ENCODE assay signal across 14 cellular contexts in genomic region chr10:47025253-47025539, GRCh38.
DNase-seq lines count a peak whose midpoint lies in the region; ATAC-seq and TF ChIP-seq lines count a peak whose summit lies in the region.
"Had no signal": no experiment of that assay in that cellular context is flagged by ENCODE, and none has a peak within 500 bp of the region (broad histone marks: within the 10 kb centered on the region; RNA-seq: fewer than 3 reads in every experiment).

No MANE protein-coding gene starts in this region.

- intact Hi-C loops in Right ventricle myocardium superior (cut with DNase I) = loop anchor here (5.0 kb wide), 1 partner anchor 287 kb away; no protein-coding TSS in a partner anchor
- intact Hi-C loops in cardiac septum (cut with DNase I) = loop anchor here (10.0 kb wide), 1 partner anchor 290 kb away; no protein-coding TSS in a partner anchor

- H3K4me3 ChIP-seq in WERI-Rb-1 (ENCODE audit: low read depth, low read length) = no peak overlapping the region
- H3K4me3 ChIP-seq: body of pancreas, gastroesophageal sphincter, sigmoid colon, SJSA1 had no signal

- no peaks in the 10 kb centered on the region for H3K36me3 ChIP-seq in WERI-Rb-1
- H3K36me3 ChIP-seq: gastroesophageal sphincter, sigmoid colon, SJSA1 had no signal

- peaks cover 5% of the 10 kb centered on the region for H3K9me3 ChIP-seq in WERI-Rb-1 (ENCODE audit: severe bottlenecking)
- H3K9me3 ChIP-seq: body of pancreas, gastroesophageal sphincter, sigmoid colon, SJSA1 had no signal

- no peak for TF ChIP-seq CTCF in WERI-Rb-1 (IDR thresholded peaks at IDR 0.05; ENCODE audit: low read depth, low read length)

- H3K27me3 ChIP-seq in WERI-Rb-1 (ENCODE audit: insufficient read depth, low read depth, severe bottlenecking) = no peaks in the 10 kb centered on the region
- H3K27me3 ChIP-seq: body of pancreas, gastroesophageal sphincter, sigmoid colon, SJSA1 had no signal

- H3K27ac ChIP-seq in WERI-Rb-1 = 0 out of 2 replicates have a peak overlapping the region, but pooled peaks have one; percentile 3
- H3K27ac ChIP-seq: body of pancreas, sigmoid colon, SJSA1 had no signal

- no peak for ATAC-seq in Right ventricle myocardium superior (ENCODE audit: poor library complexity)

- DNase-seq in Right ventricle myocardium superior (peak; percentile 22), cardiac septum (ENCODE audit: low spot score) (no peak), WERI-Rb-1 (no peak), islet precursor cell (peak; percentile 51), GM19240 (ENCODE audit: insufficient read length, low spot score) (no peak), cerebellum (ENCODE audit: low spot score) (no peak), NCI-H226 (no peak), NCI-H2081 treated with DMSO at 0.1 percent for 48 hours (lab: John Stamatoyannopoulos, UW) (no peak)
- DNase-seq: GOT3, NCI-H524 treated with DMSO at 0.1 percent for 48 hours had no signal

Comparison
In these comparisons a context has a peak if more than half of its experiments do, and no peak if none do; other contexts are left out.
1. DNase-seq: peak in Right ventricle myocardium superior (single experiment) and islet precursor cell (single experiment); none in cardiac septum (single experiment), WERI-Rb-1 (single experiment), GM19240 (single experiment), cerebellum (single experiment), NCI-H226 (single experiment) and NCI-H2081 treated with DMSO at 0.1 percent for 48 hours (single experiment).